Comparison of ENCODE assay signal across 34 cellular contexts in the genomic region with DNA sequence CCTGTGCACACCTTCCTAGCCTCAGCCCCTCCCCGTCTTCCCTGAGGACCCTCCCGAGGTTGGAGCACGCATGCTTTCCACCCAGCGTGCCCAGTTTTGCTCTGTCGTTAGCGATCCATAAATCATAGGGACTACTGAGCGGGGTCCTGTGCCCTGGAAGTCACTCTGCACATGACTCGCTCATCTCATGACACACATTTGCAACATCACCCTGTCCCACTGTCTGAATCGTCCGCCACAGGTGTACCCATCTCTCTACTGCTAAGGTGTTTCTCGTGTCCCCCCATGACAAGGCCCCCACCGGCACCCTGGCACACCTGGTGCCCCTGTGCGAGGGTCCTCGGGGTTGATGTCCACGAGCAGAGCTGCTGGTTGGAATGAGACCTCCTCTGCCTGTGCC.
"Had no signal": no experiment of that assay in that cellular context is flagged by ENCODE, and none has a peak within 500 bp of the region (broad histone marks: within the 10 kb centered on the region; RNA-seq: fewer than 3 reads in every experiment).

No MANE protein-coding gene starts in this region.

- H3K36me3 ChIP-seq: brain microvascular endothelial cell, gastrocnemius medialis, WERI-Rb-1 had no signal

- H3K4me3 ChIP-seq: coronary artery, dorsolateral prefrontal cortex, gastrocnemius medialis had no signal

- FAIRE-seq: astrocyte had no signal

- DNase-seq: activated B cell treated with CpG ODN at 0.5 μM for 24 hours; activated CD4-positive, alpha-beta T cell treated with anti-CD3 and anti-CD28 coated beads for 48 hours; activated CD4-positive, alpha-beta T cell treated with anti-CD3 and anti-CD28 coated beads, Interleukin-2, amount 50 U/mL, for 1 hour; activated CD4-positive, alpha-beta T cell treated with anti-CD3 and anti-CD28 coated beads, Interleukin-2, amount 50 U/mL, for 48 hours; activated CD8-positive, alpha-beta memory T cell treated with anti-CD3 and anti-CD28 coated beads for 24 hours; activated CD8-positive, alpha-beta T cell treated with anti-CD3 and anti-CD28 coated beads for 36 hours; activated effector memory CD4-positive, alpha-beta T cell treated with Interleukin-2 at 50 U/mL for 16 hours; activated gamma-delta T cell treated with Interleukin-2 at 50 U/mL for 16 hours; activated naive CD4-positive, alpha-beta T cell treated with anti-CD3 and anti-CD28 coated beads, Interleukin-2, amount 50 U/mL, for 16 hours; activated naive CD4-positive, alpha-beta T cell treated with Interleukin-2 at 50 U/mL for 16 hours; activated T-cell treated with anti-CD3 and anti-CD28 coated beads, Interleukin-2, amount 50 U/mL, for 4 hours; amniotic stem cell; anterior cingulate cortex; brain microvascular endothelial cell; central memory CD4-positive, alpha-beta T cell; cerebellar nuclear complex; dorsolateral prefrontal cortex; effector memory CD4-positive, alpha-beta T cell; endodermal cell; foreskin fibroblast; gastrocnemius medialis; glutamatergic neuron; T-helper 1 cell; T-helper 17 cell; T1000; WERI-Rb-1 had no signal

- ATAC-seq: activated CD4-positive, CD25-positive, alpha-beta regulatory T cell treated with anti-CD3 and anti-CD28 coated beads, Interleukin-2, amount 50 U/mL, for 24 hours; activated CD8-positive, alpha-beta T cell treated with anti-CD3 and anti-CD28 coated beads for 36 hours; activated T-cell treated with anti-CD3 and anti-CD28 coated beads, Interleukin-2, amount 50 U/mL, for 4 hours; activated T-helper 17 cell treated with anti-CD3 and anti-CD28 coated beads, Interleukin-2, amount 50 U/mL, for 72 hours; esophagus mucosa; gastrocnemius medialis; T-helper 17 cell had no signal

- H3K27ac ChIP-seq: brain microvascular endothelial cell, coronary artery, dorsolateral prefrontal cortex, gastrocnemius medialis, WERI-Rb-1 had no signal

- H3K4me1 ChIP-seq: gastrocnemius medialis had no signal

- H3K27me3 ChIP-seq: brain microvascular endothelial cell had no signal

- H3K9me3 Mint-ChIP-seq: activated B cell treated with CpG ODN at 0.5 μM for 24 hours; activated CD8-positive, alpha-beta T cell treated with anti-CD3 and anti-CD28 coated beads for 36 hours; activated T-cell treated with anti-CD3 and anti-CD28 coated beads, Interleukin-2, amount 50 U/mL, for 4 hours; activated T-helper 17 cell treated with anti-CD3 and anti-CD28 coated beads, Interleukin-2, amount 50 U/mL, for 72 hours; dendritic cell treated with granulocyte-macrophage colony-stimulating factor and Interleukin-4, amounts not matched to agents 40 ng/mL and 50 ng/mL, for 4 days; endodermal cell; T-helper 2 cell treated with Interferon-gamma antibody and Interleukin-4, amounts not matched to agents 5 μg/mL and 100 μg/mL, for 36 hours had no signal

- H3K4me1 Mint-ChIP-seq: activated B cell treated with CpG ODN at 0.5 μM for 24 hours; activated T-helper 17 cell treated with anti-CD3 and anti-CD28 coated beads, Interleukin-2, amount 50 U/mL, for 72 hours had no signal

- H3K4me3 Mint-ChIP-seq: activated B cell treated with CpG ODN at 0.5 μM for 24 hours; activated CD8-positive, alpha-beta T cell treated with anti-CD3 and anti-CD28 coated beads for 36 hours; activated naive CD8-positive, alpha-beta T cell; activated T-cell treated with anti-CD3 and anti-CD28 coated beads, Interleukin-2, amount 50 U/mL, for 4 hours; activated T-helper 17 cell treated with anti-CD3 and anti-CD28 coated beads, Interleukin-2, amount 50 U/mL, for 72 hours; dendritic cell treated with granulocyte-macrophage colony-stimulating factor and Interleukin-4, amounts not matched to agents 40 ng/mL and 50 ng/mL, for 4 days; endodermal cell; T-helper 17 cell; T-helper 2 cell treated with Interferon-gamma antibody and Interleukin-4, amounts not matched to agents 5 μg/mL and 100 μg/mL, for 36 hours had no signal

- H3K9me3 ChIP-seq: gastrocnemius medialis had no signal

- H3K27ac Mint-ChIP-seq: activated B cell treated with CpG ODN at 0.5 μM for 24 hours; activated CD8-positive, alpha-beta T cell treated with anti-CD3 and anti-CD28 coated beads for 36 hours; activated naive CD8-positive, alpha-beta T cell; activated T-helper 17 cell treated with anti-CD3 and anti-CD28 coated beads, Interleukin-2, amount 50 U/mL, for 72 hours; dendritic cell treated with granulocyte-macrophage colony-stimulating factor and Interleukin-4, amounts not matched to agents 40 ng/mL and 50 ng/mL, for 4 days; endodermal cell; T-helper 17 cell; T-helper 2 cell treated with Interferon-gamma antibody and Interleukin-4, amounts not matched to agents 5 μg/mL and 100 μg/mL, for 36 hours had no signal

- H3K36me3 Mint-ChIP-seq: activated naive CD8-positive, alpha-beta T cell had no signal
